In genomic region chr2:15929008-15929407, GRCh38 we compare ENCODE assay signal across 4 cellular contexts. TPM values are rescaled to one million over a fixed set of nuclear protein-coding genes. Genes with fewer than 3 reads are reported as not detected.
"Had no signal": no experiment of that assay in that cellular context is flagged by ENCODE, and none has a peak within 500 bp of the region (broad histone marks: within the 10 kb centered on the region; RNA-seq: fewer than 3 reads in every experiment).

No MANE protein-coding gene starts in this region.

RNA-seq across cellular contexts. Expression of gene MYCN, which starts 11.3 kb away (rescaled TPM):
- total RNA-seq: OCI-LY7, PC-3, PC-9, RPMI7951 had no signal
